Comparison of ENCODE assay signal across 1 cellular context in the genomic region with DNA sequence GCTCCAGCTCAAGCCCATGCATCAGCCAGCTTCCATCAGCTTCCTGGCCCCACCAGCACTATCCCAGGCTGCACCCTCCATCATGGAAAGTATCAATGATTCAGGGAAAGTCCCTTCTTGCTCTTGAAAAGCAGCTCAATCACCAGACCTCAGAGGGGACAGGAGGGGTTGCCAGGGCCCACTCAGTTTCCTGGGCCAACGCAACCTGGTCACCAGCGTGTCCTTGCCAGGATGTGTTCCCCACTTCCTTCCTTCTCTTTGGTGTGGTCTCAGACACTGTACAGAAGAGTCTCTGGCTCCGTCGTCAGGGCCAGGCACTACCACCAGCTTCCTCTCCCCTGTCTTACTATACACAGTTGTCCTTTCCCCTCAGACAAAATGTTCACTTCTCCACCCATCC.
TF ChIP-seq lines count a peak whose summit lies in the region.

No MANE protein-coding gene starts in this region.

TF ChIP-seq in GM23338, 12 proteins besides CTCF, POLR2A, EP300 and RAD21 (continued from another document):
- TF ChIP-seq, protein P1, sequence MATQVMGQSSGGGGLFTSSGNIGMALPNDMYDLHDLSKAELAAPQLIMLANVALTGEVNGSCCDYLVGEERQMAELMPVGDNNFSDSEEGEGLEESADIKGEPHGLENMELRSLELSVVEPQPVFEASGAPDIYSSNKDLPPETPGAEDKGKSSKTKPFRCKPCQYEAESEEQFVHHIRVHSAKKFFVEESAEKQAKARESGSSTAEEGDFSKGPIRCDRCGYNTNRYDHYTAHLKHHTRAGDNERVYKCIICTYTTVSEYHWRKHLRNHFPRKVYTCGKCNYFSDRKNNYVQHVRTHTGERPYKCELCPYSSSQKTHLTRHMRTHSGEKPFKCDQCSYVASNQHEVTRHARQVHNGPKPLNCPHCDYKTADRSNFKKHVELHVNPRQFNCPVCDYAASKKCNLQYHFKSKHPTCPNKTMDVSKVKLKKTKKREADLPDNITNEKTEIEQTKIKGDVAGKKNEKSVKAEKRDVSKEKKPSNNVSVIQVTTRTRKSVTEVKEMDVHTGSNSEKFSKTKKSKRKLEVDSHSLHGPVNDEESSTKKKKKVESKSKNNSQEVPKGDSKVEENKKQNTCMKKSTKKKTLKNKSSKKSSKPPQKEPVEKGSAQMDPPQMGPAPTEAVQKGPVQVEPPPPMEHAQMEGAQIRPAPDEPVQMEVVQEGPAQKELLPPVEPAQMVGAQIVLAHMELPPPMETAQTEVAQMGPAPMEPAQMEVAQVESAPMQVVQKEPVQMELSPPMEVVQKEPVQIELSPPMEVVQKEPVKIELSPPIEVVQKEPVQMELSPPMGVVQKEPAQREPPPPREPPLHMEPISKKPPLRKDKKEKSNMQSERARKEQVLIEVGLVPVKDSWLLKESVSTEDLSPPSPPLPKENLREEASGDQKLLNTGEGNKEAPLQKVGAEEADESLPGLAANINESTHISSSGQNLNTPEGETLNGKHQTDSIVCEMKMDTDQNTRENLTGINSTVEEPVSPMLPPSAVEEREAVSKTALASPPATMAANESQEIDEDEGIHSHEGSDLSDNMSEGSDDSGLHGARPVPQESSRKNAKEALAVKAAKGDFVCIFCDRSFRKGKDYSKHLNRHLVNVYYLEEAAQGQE (IDR thresholded peaks at IDR 0.05; ENCODE audit: unreplicated experiment), result no peak
- TF ChIP-seq, protein P2, sequence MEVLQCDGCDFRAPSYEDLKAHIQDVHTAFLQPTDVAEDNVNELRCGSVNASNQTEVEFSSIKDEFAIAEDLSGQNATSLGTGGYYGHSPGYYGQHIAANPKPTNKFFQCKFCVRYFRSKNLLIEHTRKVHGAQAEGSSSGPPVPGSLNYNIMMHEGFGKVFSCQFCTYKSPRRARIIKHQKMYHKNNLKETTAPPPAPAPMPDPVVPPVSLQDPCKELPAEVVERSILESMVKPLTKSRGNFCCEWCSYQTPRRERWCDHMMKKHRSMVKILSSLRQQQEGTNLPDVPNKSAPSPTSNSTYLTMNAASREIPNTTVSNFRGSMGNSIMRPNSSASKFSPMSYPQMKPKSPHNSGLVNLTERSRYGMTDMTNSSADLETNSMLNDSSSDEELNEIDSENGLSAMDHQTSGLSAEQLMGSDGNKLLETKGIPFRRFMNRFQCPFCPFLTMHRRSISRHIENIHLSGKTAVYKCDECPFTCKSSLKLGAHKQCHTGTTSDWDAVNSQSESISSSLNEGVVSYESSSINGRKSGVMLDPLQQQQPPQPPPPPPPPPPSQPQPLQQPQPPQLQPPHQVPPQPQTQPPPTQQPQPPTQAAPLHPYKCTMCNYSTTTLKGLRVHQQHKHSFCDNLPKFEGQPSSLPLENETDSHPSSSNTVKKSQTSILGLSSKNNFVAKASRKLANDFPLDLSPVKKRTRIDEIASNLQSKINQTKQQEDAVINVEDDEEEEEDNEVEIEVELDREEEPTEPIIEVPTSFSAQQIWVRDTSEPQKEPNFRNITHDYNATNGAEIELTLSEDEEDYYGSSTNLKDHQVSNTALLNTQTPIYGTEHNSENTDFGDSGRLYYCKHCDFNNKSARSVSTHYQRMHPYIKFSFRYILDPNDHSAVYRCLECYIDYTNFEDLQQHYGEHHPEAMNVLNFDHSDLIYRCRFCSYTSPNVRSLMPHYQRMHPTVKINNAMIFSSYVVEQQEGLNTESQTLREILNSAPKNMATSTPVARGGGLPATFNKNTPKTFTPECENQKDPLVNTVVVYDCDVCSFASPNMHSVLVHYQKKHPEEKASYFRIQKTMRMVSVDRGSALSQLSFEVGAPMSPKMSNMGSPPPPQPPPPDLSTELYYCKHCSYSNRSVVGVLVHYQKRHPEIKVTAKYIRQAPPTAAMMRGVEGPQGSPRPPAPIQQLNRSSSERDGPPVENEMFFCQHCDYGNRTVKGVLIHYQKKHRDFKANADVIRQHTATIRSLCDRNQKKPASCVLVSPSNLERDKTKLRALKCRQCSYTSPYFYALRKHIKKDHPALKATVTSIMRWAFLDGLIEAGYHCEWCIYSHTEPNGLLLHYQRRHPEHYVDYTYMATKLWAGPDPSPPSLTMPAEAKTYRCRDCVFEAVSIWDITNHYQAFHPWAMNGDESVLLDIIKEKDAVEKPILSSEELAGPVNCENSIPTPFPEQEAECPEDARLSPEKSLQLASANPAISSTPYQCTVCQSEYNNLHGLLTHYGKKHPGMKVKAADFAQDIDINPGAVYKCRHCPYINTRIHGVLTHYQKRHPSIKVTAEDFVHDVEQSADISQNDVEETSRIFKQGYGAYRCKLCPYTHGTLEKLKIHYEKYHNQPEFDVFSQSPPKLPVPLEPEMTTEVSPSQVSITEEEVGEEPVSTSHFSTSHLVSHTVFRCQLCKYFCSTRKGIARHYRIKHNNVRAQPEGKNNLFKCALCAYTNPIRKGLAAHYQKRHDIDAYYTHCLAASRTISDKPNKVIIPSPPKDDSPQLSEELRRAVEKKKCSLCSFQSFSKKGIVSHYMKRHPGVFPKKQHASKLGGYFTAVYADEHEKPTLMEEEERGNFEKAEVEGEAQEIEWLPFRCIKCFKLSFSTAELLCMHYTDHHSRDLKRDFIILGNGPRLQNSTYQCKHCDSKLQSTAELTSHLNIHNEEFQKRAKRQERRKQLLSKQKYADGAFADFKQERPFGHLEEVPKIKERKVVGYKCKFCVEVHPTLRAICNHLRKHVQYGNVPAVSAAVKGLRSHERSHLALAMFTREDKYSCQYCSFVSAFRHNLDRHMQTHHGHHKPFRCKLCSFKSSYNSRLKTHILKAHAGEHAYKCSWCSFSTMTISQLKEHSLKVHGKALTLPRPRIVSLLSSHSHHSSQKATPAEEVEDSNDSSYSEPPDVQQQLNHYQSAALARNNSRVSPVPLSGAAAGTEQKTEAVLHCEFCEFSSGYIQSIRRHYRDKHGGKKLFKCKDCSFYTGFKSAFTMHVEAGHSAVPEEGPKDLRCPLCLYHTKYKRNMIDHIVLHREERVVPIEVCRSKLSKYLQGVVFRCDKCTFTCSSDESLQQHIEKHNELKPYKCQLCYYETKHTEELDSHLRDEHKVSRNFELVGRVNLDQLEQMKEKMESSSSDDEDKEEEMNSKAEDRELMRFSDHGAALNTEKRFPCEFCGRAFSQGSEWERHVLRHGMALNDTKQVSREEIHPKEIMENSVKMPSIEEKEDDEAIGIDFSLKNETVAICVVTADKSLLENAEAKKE (CRISPR knock-in tag; IDR thresholded peaks at IDR 0.05), result no peak
